In the genomic region with DNA sequence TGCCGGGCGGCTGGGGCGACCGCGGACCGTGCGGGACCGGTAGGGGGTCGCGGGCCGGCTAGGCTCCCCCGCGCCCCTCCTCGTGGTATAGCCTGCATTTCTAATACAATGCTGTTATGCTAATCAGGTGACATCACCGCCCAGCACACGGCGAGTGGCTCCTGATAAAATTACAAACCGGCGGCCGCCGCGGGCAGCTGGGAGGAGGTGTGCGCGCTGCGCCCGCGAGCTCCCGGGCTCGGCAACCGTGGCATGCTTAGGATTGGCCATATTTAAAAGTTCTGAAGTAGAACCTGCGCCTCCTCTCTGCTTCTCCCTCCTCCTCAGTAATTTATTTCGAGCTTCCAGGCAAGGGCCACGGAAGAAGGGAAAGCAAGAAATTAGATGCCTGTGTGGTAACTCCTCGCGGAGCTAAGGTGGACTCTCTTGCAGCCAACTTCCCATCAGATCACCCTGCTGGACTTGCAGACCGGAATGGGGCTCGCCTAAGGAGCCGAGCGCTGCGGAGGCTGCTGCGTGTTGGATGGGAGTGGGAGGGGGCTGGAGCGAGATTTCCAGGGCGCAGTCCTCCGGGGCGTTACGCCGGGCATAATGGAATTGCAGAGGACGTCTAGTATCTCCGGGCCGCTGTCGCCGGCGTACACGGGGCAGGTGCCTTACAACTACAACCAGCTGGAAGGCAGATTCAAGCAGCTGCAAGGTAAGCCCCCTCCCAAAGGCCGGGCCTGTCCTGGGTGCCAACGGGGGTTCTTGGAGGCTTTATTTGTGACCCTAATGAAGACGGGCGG, we compare ENCODE assay signal across 1 cellular context.
TF ChIP-seq lines count a peak whose summit lies in the region.

No MANE protein-coding gene starts in this region.

TF ChIP-seq in K562, 482 proteins besides CTCF, POLR2A, EP300 and RAD21 (continued from another document and continues in another):
- TF ChIP-seq, protein P1, sequence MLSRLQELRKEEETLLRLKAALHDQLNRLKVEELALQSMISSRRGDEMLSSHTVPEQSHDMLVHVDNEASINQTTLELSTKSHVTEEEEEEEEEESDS (CRISPR knock-in tag; IDR thresholded peaks at IDR 0.05): no peak
- TF ChIP-seq NFIX (CRISPR knock-in tag; IDR thresholded peaks at IDR 0.05; ENCODE audit: low read depth): no peak
- TF ChIP-seq SMARCB1 (IDR thresholded peaks at IDR 0.05; ENCODE audit: insufficient read length, low read depth): no peak
- TF ChIP-seq ZNF785 (CRISPR knock-in tag; IDR thresholded peaks at IDR 0.05): no peak
- TF ChIP-seq, protein P2, sequence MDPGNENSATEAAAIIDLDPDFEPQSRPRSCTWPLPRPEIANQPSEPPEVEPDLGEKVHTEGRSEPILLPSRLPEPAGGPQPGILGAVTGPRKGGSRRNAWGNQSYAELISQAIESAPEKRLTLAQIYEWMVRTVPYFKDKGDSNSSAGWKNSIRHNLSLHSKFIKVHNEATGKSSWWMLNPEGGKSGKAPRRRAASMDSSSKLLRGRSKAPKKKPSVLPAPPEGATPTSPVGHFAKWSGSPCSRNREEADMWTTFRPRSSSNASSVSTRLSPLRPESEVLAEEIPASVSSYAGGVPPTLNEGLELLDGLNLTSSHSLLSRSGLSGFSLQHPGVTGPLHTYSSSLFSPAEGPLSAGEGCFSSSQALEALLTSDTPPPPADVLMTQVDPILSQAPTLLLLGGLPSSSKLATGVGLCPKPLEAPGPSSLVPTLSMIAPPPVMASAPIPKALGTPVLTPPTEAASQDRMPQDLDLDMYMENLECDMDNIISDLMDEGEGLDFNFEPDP (CRISPR knock-in tag; IDR thresholded peaks at IDR 0.05): no peak
- no peak for TF ChIP-seq HLTF (IDR thresholded peaks at IDR 0.05)
- TF ChIP-seq MTA1 (IDR thresholded peaks at IDR 0.05; ENCODE audit: borderline replicate concordance): no peak
- TF ChIP-seq BDP1 (IDR thresholded peaks at IDR 0.05; ENCODE audit: insufficient read depth, insufficient read length): no peak
- TF ChIP-seq RB1 (IDR thresholded peaks at IDR 0.05; ENCODE audit: low read depth): no peak
- TF ChIP-seq ZNF253 (CRISPR knock-in tag; conservative IDR thresholded peaks at IDR 0.05): no peak
- TF ChIP-seq, protein P3, sequence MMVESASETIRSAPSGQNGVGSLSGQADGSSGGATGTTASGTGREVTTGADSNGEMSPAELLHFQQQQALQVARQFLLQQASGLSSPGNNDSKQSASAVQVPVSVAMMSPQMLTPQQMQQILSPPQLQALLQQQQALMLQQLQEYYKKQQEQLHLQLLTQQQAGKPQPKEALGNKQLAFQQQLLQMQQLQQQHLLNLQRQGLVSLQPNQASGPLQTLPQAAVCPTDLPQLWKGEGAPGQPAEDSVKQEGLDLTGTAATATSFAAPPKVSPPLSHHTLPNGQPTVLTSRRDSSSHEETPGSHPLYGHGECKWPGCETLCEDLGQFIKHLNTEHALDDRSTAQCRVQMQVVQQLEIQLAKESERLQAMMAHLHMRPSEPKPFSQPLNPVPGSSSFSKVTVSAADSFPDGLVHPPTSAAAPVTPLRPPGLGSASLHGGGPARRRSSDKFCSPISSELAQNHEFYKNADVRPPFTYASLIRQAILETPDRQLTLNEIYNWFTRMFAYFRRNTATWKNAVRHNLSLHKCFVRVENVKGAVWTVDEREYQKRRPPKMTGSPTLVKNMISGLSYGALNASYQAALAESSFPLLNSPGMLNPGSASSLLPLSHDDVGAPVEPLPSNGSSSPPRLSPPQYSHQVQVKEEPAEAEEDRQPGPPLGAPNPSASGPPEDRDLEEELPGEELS (CRISPR knock-in tag; IDR thresholded peaks at IDR 0.05; ENCODE audit: borderline replicate concordance): peak; percentile 32; the same call in 1 of the 2 replicates
- TF ChIP-seq POLR2AphosphoS2 (IDR thresholded peaks at IDR 0.05; ENCODE audit: low read length): no peak
- TF ChIP-seq SMAD2 (IDR thresholded peaks at IDR 0.05; ENCODE audit: low read depth, low read length): no peak
- no peak for TF ChIP-seq MCM3 (IDR thresholded peaks at IDR 0.05)
- TF ChIP-seq CBFA2T3 (IDR thresholded peaks at IDR 0.05): peak; percentile 44; the same call in 1 of the 2 replicates
- TF ChIP-seq RBBP5 (IDR thresholded peaks at IDR 0.05; ENCODE audit: borderline replicate concordance, insufficient read depth, low read length, poor library complexity, severe bottlenecking): peak; percentile 61
- TF ChIP-seq CEBPB (tag; IDR thresholded peaks at IDR 0.05): no peak
- peak; percentile 57; the same call in 1 of the 2 replicates for TF ChIP-seq ZNF431 (CRISPR knock-in tag; IDR thresholded peaks at IDR 0.05)
- no peak for TF ChIP-seq ZNF561 (CRISPR knock-in tag; conservative IDR thresholded peaks at IDR 0.05)
- TF ChIP-seq BHLHE40 (IDR thresholded peaks at IDR 0.05; ENCODE audit: low read length): peak; percentile 40
- TF ChIP-seq THRAP3 (IDR thresholded peaks at IDR 0.05; ENCODE audit: borderline replicate concordance): no peak
- no peak for TF ChIP-seq NCOA4 (IDR thresholded peaks at IDR 0.05; ENCODE audit: partially characterized antibody)
- TF ChIP-seq FOXJ2 (tag; IDR thresholded peaks at IDR 0.05): no peak
- no peak for TF ChIP-seq MEF2A (IDR thresholded peaks at IDR 0.05; ENCODE audit: control insufficient read depth, low read depth, low read length)
- TF ChIP-seq TEAD2 (tag; IDR thresholded peaks at IDR 0.05): no peak
- no peak for TF ChIP-seq CBFA2T2 (conservative IDR thresholded peaks at IDR 0.05)
- TF ChIP-seq CAMTA2 (CRISPR knock-in tag; conservative IDR thresholded peaks at IDR 0.05): no peak
- TF ChIP-seq, protein P4, sequence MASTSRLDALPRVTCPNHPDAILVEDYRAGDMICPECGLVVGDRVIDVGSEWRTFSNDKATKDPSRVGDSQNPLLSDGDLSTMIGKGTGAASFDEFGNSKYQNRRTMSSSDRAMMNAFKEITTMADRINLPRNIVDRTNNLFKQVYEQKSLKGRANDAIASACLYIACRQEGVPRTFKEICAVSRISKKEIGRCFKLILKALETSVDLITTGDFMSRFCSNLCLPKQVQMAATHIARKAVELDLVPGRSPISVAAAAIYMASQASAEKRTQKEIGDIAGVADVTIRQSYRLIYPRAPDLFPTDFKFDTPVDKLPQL (IDR thresholded peaks at IDR 0.05; ENCODE audit: extremely low read depth, insufficient read length): no peak
- no peak for TF ChIP-seq CC2D1A (IDR thresholded peaks at IDR 0.05)
- peak; percentile 56; the same call in 1 of the 2 replicates for TF ChIP-seq ZNF263 (CRISPR knock-in tag; IDR thresholded peaks at IDR 0.05; ENCODE audit: borderline replicate concordance)
- TF ChIP-seq, protein P5, sequence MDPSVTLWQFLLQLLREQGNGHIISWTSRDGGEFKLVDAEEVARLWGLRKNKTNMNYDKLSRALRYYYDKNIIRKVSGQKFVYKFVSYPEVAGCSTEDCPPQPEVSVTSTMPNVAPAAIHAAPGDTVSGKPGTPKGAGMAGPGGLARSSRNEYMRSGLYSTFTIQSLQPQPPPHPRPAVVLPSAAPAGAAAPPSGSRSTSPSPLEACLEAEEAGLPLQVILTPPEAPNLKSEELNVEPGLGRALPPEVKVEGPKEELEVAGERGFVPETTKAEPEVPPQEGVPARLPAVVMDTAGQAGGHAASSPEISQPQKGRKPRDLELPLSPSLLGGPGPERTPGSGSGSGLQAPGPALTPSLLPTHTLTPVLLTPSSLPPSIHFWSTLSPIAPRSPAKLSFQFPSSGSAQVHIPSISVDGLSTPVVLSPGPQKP (CRISPR knock-in tag; IDR thresholded peaks at IDR 0.05): no peak
- TF ChIP-seq CSDE1 (IDR thresholded peaks at IDR 0.05): no peak
- no peak for TF ChIP-seq CBX8 (IDR thresholded peaks at IDR 0.05; ENCODE audit: borderline replicate concordance, extremely low read depth, low read depth, low read length, poor library complexity, severe bottlenecking)
- no peak for TF ChIP-seq EHMT2 (IDR thresholded peaks at IDR 0.05)
- TF ChIP-seq ZZZ3 (IDR thresholded peaks at IDR 0.05): no peak
- TF ChIP-seq MEIS2 (IDR thresholded peaks at IDR 0.05; ENCODE audit: partially characterized antibody): no peak
- TF ChIP-seq ZNF79 (CRISPR knock-in tag; IDR thresholded peaks at IDR 0.05; ENCODE audit: low read depth): no peak
- no peak; the same call in 1 of the 2 replicates for TF ChIP-seq GABPA (tag; conservative IDR thresholded peaks at IDR 0.05; ENCODE audit: low read depth)
- peak; percentile 52; the same call in 1 of the 2 replicates for TF ChIP-seq POLR2H (tag; IDR thresholded peaks at IDR 0.05; ENCODE audit: low read depth)
- TF ChIP-seq NFATC3 (IDR thresholded peaks at IDR 0.05): peak; percentile 99
- TF ChIP-seq NCOA6 (IDR thresholded peaks at IDR 0.05): no peak
- TF ChIP-seq ZNF23 (CRISPR knock-in tag; IDR thresholded peaks at IDR 0.05): peak; percentile 80; the same call in 1 of the 2 replicates
- TF ChIP-seq ESRRB (CRISPR knock-in tag; IDR thresholded peaks at IDR 0.05; ENCODE audit: borderline replicate concordance): no peak
- TF ChIP-seq MCM5 (IDR thresholded peaks at IDR 0.05; ENCODE audit: low read depth): no peak
- TF ChIP-seq MTA3 (IDR thresholded peaks at IDR 0.05; ENCODE audit: borderline replicate concordance): no peak
- no peak for TF ChIP-seq DNMT1 (IDR thresholded peaks at IDR 0.05)
- no peak; the same call in 1 of the 2 replicates for TF ChIP-seq TEAD4 (IDR thresholded peaks at IDR 0.05; ENCODE audit: low read length)
- no peak for TF ChIP-seq TEAD4 (CRISPR knock-in tag; IDR thresholded peaks at IDR 0.05; ENCODE audit: borderline replicate concordance)
- TF ChIP-seq JUND (IDR thresholded peaks at IDR 0.05; ENCODE audit: borderline replicate concordance, low read depth, low read length): peak; percentile 82
- peak; percentile 76; the same call in 1 of the 3 replicates for TF ChIP-seq JUND (tag; IDR thresholded peaks at IDR 0.05; ENCODE audit: borderline replicate concordance, low read depth, low read length)
- TF ChIP-seq, protein P6, sequence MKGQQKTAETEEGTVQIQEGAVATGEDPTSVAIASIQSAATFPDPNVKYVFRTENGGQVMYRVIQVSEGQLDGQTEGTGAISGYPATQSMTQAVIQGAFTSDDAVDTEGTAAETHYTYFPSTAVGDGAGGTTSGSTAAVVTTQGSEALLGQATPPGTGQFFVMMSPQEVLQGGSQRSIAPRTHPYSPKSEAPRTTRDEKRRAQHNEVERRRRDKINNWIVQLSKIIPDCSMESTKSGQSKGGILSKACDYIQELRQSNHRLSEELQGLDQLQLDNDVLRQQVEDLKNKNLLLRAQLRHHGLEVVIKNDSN (CRISPR knock-in tag; IDR thresholded peaks at IDR 0.05): no peak
- TF ChIP-seq, protein P7, sequence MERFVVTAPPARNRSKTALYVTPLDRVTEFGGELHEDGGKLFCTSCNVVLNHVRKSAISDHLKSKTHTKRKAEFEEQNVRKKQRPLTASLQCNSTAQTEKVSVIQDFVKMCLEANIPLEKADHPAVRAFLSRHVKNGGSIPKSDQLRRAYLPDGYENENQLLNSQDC (CRISPR knock-in tag; IDR thresholded peaks at IDR 0.05): peak; percentile 32; the same call in 1 of the 2 replicates
- TF ChIP-seq ZFX (CRISPR knock-in tag; IDR thresholded peaks at IDR 0.05): no peak
- TF ChIP-seq, protein P8, sequence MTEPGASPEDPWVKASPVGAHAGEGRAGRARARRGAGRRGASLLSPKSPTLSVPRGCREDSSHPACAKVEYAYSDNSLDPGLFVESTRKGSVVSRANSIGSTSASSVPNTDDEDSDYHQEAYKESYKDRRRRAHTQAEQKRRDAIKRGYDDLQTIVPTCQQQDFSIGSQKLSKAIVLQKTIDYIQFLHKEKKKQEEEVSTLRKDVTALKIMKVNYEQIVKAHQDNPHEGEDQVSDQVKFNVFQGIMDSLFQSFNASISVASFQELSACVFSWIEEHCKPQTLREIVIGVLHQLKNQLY (CRISPR knock-in tag; conservative IDR thresholded peaks at IDR 0.05): no peak
- TF ChIP-seq KLF16 (IDR thresholded peaks at IDR 0.05): no peak
- peak; percentile 58; the same call in 1 of the 2 replicates for TF ChIP-seq GTF2E2 (tag; IDR thresholded peaks at IDR 0.05)
- TF ChIP-seq STAG1 (CRISPR knock-in tag; IDR thresholded peaks at IDR 0.05; ENCODE audit: borderline replicate concordance): no peak
- no peak; a peak in 1 of 4 replicates for TF ChIP-seq NRF1 (conservative IDR thresholded peaks at IDR 0.05 in 1 of 2, IDR thresholded peaks at IDR 0.05 in 1 of 2)
- TF ChIP-seq BACH1 (tag; IDR thresholded peaks at IDR 0.05): no peak
- TF ChIP-seq CCNT2 (IDR thresholded peaks at IDR 0.05; ENCODE audit: borderline replicate concordance, extremely low read depth, insufficient read length, low read depth, low read length): peak; percentile 72
- no peak; the same call in 1 of the 2 replicates for TF ChIP-seq ELF1 (tag; IDR thresholded peaks at IDR 0.05)
- TF ChIP-seq ZNF239 (CRISPR knock-in tag; IDR thresholded peaks at IDR 0.05): no peak
- no peak for TF ChIP-seq TCF7L2 (IDR thresholded peaks at IDR 0.05; ENCODE audit: low read depth, low read length)
- no peak; the same call in 1 of the 2 replicates for TF ChIP-seq SP1 (CRISPR knock-in tag; IDR thresholded peaks at IDR 0.05)
- no peak for TF ChIP-seq ZNF57 (CRISPR knock-in tag; IDR thresholded peaks at IDR 0.05)
- TF ChIP-seq, protein P9, sequence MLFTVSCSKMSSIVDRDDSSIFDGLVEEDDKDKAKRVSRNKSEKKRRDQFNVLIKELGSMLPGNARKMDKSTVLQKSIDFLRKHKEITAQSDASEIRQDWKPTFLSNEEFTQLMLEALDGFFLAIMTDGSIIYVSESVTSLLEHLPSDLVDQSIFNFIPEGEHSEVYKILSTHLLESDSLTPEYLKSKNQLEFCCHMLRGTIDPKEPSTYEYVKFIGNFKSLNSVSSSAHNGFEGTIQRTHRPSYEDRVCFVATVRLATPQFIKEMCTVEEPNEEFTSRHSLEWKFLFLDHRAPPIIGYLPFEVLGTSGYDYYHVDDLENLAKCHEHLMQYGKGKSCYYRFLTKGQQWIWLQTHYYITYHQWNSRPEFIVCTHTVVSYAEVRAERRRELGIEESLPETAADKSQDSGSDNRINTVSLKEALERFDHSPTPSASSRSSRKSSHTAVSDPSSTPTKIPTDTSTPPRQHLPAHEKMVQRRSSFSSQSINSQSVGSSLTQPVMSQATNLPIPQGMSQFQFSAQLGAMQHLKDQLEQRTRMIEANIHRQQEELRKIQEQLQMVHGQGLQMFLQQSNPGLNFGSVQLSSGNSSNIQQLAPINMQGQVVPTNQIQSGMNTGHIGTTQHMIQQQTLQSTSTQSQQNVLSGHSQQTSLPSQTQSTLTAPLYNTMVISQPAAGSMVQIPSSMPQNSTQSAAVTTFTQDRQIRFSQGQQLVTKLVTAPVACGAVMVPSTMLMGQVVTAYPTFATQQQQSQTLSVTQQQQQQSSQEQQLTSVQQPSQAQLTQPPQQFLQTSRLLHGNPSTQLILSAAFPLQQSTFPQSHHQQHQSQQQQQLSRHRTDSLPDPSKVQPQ (CRISPR knock-in tag; IDR thresholded peaks at IDR 0.05; ENCODE audit: borderline replicate concordance): no peak
- TF ChIP-seq, protein P10, sequence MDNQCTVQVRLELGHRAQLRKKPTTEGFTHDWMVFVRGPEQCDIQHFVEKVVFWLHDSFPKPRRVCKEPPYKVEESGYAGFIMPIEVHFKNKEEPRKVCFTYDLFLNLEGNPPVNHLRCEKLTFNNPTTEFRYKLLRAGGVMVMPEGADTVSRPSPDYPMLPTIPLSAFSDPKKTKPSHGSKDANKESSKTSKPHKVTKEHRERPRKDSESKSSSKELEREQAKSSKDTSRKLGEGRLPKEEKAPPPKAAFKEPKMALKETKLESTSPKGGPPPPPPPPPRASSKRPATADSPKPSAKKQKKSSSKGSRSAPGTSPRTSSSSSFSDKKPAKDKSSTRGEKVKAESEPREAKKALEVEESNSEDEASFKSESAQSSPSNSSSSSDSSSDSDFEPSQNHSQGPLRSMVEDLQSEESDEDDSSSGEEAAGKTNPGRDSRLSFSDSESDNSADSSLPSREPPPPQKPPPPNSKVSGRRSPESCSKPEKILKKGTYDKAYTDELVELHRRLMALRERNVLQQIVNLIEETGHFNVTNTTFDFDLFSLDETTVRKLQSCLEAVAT (IDR thresholded peaks at IDR 0.05): no peak; a peak in 1 of 4 replicates
- TF ChIP-seq PRMT5 (CRISPR knock-in tag; IDR thresholded peaks at IDR 0.05): no peak
- TF ChIP-seq FOXA1 (IDR thresholded peaks at IDR 0.05; ENCODE audit: borderline replicate concordance): no peak
